Comparison of ENCODE assay signal across 11 cellular contexts in the genomic region with DNA sequence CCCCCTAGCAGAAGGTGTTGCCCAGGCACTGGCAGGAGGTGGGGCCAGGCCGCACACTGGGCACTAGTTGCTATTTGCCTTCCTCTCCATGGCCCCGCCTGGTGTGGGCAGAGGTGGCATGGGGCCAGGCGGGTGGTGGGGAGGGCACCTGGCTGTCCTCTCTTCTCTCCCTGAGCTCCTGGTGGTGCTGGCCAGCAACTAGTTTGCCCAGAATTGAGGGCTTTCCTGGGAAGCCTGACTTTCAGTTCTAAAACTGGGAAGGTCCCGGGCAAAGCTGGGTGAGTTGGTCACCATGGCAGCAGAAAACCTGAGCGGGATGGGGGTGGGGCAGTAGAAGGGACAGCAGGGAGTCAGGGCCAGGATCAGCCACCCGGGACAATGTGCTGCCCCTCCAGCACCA. TPM values are rescaled to one million over a fixed set of nuclear protein-coding genes. Genes with fewer than 3 reads are reported as not detected.
DNase-seq lines count a peak whose midpoint lies in the region; ATAC-seq and TF ChIP-seq lines count a peak whose summit lies in the region.
"Had no signal": no experiment of that assay in that cellular context is flagged by ENCODE, and none has a peak within 500 bp of the region (broad histone marks: within the 10 kb centered on the region; RNA-seq: fewer than 3 reads in every experiment).

No MANE protein-coding gene starts in this region.

- H3K27me3 ChIP-seq in stomach: no peaks in the 10 kb centered on the region

- ATAC-seq in GM18505 (IDR thresholded peaks at IDR 0.05; ENCODE audit: unreplicated experiment) (no peak), HG03135 (IDR thresholded peaks at IDR 0.05; ENCODE audit: unreplicated experiment) (no peak)

- no peak overlapping the region for H3K4me3 ChIP-seq in HEK293 (ENCODE audit: low read depth, low read length)
- no peak overlapping the region for H3K4me3 ChIP-seq in stomach

- TF ChIP-seq CTCF in HEK293 (tag by site-specific recombination; IDR thresholded peaks at IDR 0.05) (no peak), stomach (IDR thresholded peaks at IDR 0.05) (no peak)

- WGBS in stomach, 5 donors: 15 to 41% (median 27%) methylated on average over 5 to 6 of the region's 6 CpGs

- CTCF ChIA-PET in HEK293 (lab: Yijun Ruan, JAX): interaction anchor here (0.7 kb wide), 1 partner anchor 1104 kb away, joined by 3 read pairs; no protein-coding TSS in a partner anchor

- H3K36me3 ChIP-seq in HEK293 (ENCODE audit: control insufficient read depth in 2 of 2, insufficient read depth in 1 of 2, low read length in 2 of 2): no peaks in the 10 kb centered on the region
- H3K36me3 ChIP-seq in stomach: no peaks in the 10 kb centered on the region

- peaks cover 4% of the 10 kb centered on the region for H3K4me1 ChIP-seq in HEK293 (ENCODE audit: control insufficient read depth, insufficient read depth, low read length)
- peaks cover 42 to 81% (median 63%) of the 10 kb centered on the region in 4 donors for H3K4me1 ChIP-seq in stomach

- intact Hi-C loops in stomach (cut with DNase I; ENCODE audit: low total_unique reads): no loop called here

- DNase-seq in RPMI8226 (peak; percentile 91), hypothalamus (lab: John Stamatoyannopoulos, UW) (peak in 39 of 51 donors; percentile 6 to 84 (median 53)), stomach (peak; percentile 94), SK-N-DZ (ENCODE audit: low spot score) (no peak), RKO (ENCODE audit: low spot score) (no peak)
- DNase-seq: glutamatergic neuron, GOT3 had no signal

- POLR2A ChIA-PET in HEK293 (lab: Yijun Ruan, JAX): no interaction called here

- H3K27ac ChIP-seq in HEK293 (ENCODE audit: extremely low read depth, low read depth, low read length) (no peak overlapping the region), stomach (peak overlapping the region; percentile 34 to 93 (median 84))
- H3K27ac ChIP-seq: KMS-11 had no signal

- H3K9me3 ChIP-seq in HEK293 (ENCODE audit: control insufficient read depth, insufficient read depth, low read depth, low read length): no peaks in the 10 kb centered on the region
- no peaks in the 10 kb centered on the region for H3K9me3 ChIP-seq in stomach

- TF ChIP-seq POLR2A in stomach (IDR thresholded peaks at IDR 0.05): no peak
- TF ChIP-seq POLR2A in GM18505 (IDR thresholded peaks at IDR 0.05; ENCODE audit: borderline replicate concordance, extremely low read depth, insufficient read depth, insufficient read length): no peak

- no peak for TF ChIP-seq EP300 in stomach (IDR thresholded peaks at IDR 0.05)

TF ChIP-seq in HEK293, 187 proteins besides CTCF, POLR2A, EP300 and RAD21:
- TF ChIP-seq ZNF701 (tag by site-specific recombination; IDR thresholded peaks at IDR 0.05) (no peak), SCRT2 (tag by site-specific recombination; IDR thresholded peaks at IDR 0.05) (peak; percentile 26; the same call in 1 of the 2 replicates), ZNF341 (tag by site-specific recombination; IDR thresholded peaks at IDR 0.05; ENCODE audit: low read depth) (peak; percentile 49), ZNF214 (tag by site-specific recombination; IDR thresholded peaks at IDR 0.05; ENCODE audit: borderline replicate concordance) (no peak), ZNF561 (tag by site-specific recombination; IDR thresholded peaks at IDR 0.05; ENCODE audit: borderline replicate concordance) (no peak), ZNF473 (tag by site-specific recombination; IDR thresholded peaks at IDR 0.05) (no peak), ZNF24 (tag by site-specific recombination; IDR thresholded peaks at IDR 0.05) (no peak), ZNF114 (tag by site-specific recombination; IDR thresholded peaks at IDR 0.05) (no peak)
- TF ChIP-seq, protein P1, sequence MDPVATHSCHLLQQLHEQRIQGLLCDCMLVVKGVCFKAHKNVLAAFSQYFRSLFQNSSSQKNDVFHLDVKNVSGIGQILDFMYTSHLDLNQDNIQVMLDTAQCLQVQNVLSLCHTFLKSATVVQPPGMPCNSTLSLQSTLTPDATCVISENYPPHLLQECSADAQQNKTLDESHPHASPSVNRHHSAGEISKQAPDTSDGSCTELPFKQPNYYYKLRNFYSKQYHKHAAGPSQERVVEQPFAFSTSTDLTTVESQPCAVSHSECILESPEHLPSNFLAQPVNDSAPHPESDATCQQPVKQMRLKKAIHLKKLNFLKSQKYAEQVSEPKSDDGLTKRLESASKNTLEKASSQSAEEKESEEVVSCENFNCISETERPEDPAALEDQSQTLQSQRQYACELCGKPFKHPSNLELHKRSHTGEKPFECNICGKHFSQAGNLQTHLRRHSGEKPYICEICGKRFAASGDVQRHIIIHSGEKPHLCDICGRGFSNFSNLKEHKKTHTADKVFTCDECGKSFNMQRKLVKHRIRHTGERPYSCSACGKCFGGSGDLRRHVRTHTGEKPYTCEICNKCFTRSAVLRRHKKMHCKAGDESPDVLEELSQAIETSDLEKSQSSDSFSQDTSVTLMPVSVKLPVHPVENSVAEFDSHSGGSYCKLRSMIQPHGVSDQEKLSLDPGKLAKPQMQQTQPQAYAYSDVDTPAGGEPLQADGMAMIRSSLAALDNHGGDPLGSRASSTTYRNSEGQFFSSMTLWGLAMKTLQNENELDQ (tag by site-specific recombination; IDR thresholded peaks at IDR 0.05; ENCODE audit: low read depth): no peak
- TF ChIP-seq, protein P2, sequence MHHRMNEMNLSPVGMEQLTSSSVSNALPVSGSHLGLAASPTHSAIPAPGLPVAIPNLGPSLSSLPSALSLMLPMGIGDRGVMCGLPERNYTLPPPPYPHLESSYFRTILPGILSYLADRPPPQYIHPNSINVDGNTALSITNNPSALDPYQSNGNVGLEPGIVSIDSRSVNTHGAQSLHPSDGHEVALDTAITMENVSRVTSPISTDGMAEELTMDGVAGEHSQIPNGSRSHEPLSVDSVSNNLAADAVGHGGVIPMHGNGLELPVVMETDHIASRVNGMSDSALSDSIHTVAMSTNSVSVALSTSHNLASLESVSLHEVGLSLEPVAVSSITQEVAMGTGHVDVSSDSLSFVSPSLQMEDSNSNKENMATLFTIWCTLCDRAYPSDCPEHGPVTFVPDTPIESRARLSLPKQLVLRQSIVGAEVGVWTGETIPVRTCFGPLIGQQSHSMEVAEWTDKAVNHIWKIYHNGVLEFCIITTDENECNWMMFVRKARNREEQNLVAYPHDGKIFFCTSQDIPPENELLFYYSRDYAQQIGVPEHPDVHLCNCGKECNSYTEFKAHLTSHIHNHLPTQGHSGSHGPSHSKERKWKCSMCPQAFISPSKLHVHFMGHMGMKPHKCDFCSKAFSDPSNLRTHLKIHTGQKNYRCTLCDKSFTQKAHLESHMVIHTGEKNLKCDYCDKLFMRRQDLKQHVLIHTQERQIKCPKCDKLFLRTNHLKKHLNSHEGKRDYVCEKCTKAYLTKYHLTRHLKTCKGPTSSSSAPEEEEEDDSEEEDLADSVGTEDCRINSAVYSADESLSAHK (tag by site-specific recombination; IDR thresholded peaks at IDR 0.05): no peak
- TF ChIP-seq, protein P3, sequence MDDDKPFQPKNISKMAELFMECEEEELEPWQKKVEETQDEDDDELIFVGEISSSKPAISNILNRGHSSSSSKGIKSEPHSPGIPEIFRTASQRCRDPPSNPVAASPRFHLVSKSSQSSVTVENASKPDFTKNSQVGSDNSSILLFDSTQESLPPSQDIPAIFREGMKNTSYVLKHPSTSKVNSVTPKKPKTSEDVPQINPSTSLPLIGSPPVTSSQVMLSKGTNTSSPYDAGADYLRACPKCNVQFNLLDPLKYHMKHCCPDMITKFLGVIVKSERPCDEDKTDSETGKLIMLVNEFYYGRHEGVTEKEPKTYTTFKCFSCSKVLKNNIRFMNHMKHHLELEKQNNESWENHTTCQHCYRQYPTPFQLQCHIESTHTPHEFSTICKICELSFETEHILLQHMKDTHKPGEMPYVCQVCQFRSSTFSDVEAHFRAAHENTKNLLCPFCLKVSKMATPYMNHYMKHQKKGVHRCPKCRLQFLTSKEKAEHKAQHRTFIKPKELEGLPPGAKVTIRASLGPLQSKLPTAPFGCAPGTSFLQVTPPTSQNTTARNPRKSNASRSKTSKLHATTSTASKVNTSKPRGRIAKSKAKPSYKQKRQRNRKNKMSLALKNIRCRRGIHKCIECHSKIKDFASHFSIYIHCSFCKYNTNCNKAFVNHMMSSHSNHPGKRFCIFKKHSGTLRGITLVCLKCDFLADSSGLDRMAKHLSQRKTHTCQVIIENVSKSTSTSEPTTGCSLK (tag by site-specific recombination; IDR thresholded peaks at IDR 0.05): no peak

RNA-seq across cellular contexts. Expression of gene RBM38, which starts 48.2 kb away (rescaled TPM):
- 10 to 100 TPM in 4 of 5 donors, 1 to 10 TPM in 1; 5.3 to 37.8 (median 13.6) TPM for total RNA-seq in stomach
- 10 to 100 TPM; 15.8 to 25.2 (median 17.0) TPM for polyA plus RNA-seq in stomach
- 73.7 and 78.2 TPM in 2 replicates for polyA plus RNA-seq in SK-N-DZ (2014; cell fraction: cytosol; rRNA removed)
- 38.1 and 43.3 TPM in 2 replicates for polyA plus RNA-seq in SK-N-DZ (2014; cell fraction: nucleus; rRNA removed)

Comparison
In these comparisons a context has a peak if more than half of its experiments do, and no peak if none do; other contexts are left out.
1. DNase-seq: peak in RPMI8226 (single experiment), hypothalamus (39 of 51) and stomach (single experiment); none in SK-N-DZ (single experiment) and RKO (single experiment).